In the genomic region with DNA sequence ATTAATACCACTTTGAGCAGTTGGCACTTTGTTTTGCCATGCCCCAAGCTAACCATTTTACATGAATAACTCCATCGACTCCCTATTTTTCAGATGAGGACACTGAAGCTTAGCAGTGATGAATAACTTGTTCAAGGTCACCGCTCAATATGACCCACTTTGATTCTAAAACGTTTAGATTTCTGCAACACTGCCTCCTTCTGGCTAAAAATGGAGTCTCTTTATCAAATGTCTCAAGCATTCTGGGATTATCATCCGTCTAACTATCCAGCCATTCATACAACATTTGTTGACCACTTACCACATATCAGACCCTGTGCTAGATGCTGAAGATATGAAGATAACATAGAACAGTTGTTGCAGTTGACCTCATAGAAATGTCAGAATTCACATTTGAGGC, we compare ENCODE assay signal across 14 cellular contexts.
A peak's percentile ranks its signal among the peaks of the same experiment; 100 is the strongest.
DNase-seq lines count a peak whose midpoint lies in the region; ATAC-seq and TF ChIP-seq lines count a peak whose summit lies in the region.
"Had no signal": no experiment of that assay in that cellular context is flagged by ENCODE, and none has a peak within 500 bp of the region (broad histone marks: within the 10 kb centered on the region; RNA-seq: fewer than 3 reads in every experiment).

No MANE protein-coding gene starts in this region.

- H3K4me2 ChIP-seq in smooth muscle cell = no peak overlapping the region

- H3K4me3 Mint-ChIP-seq in activated CD4-positive, alpha-beta T cell treated with anti-CD3 and anti-CD28 coated beads, Interleukin-2, amount 10 ng/mL, durations not matched to agents 24 days and 14 days = no peak overlapping the region
- H3K4me3 Mint-ChIP-seq: activated T-helper 17 cell treated with anti-CD3 and anti-CD28 coated beads, Interleukin-2, amount 50 U/mL, for 72 hours had no signal

- no peaks in the 10 kb centered on the region for H3K79me2 ChIP-seq in smooth muscle cell (ENCODE audit: low read depth)

- TF ChIP-seq CTCF in GM12872 (IDR thresholded peaks at IDR 0.05; ENCODE audit: insufficient read depth, low read depth, low read length) (peak; percentile 34; the same call in 1 of the 3 replicates), NB4 (IDR thresholded peaks at IDR 0.05; ENCODE audit: low read depth, low read length) (peak; percentile 17), epithelial cell of proximal tubule (conservative IDR thresholded peaks at IDR 0.05; ENCODE audit: low read depth, low read length) (peak; percentile 46), smooth muscle cell (IDR thresholded peaks at IDR 0.05; ENCODE audit: borderline replicate concordance, insufficient read depth, poor library complexity, severe bottlenecking) (peak; percentile 17)

- DNase-seq in NB4 (ENCODE audit: low read depth) (no peak), epithelial cell of proximal tubule (ENCODE audit: low read depth) (no peak), smooth muscle cell (lab: John Stamatoyannopoulos, UW; ENCODE audit: unreplicated experiment) (no peak), posterior cingulate gyrus (no peak)
- no peak for DNase-seq in activated CD4-positive, alpha-beta T cell treated with anti-CD3 and anti-CD28 coated beads, Interleukin-2, amount 10 ng/mL, durations not matched to agents 24 days and 14 days
- DNase-seq: activated CD8-positive, alpha-beta memory T cell treated with anti-CD3 and anti-CD28 coated beads for 24 hours; central memory CD4-positive, alpha-beta T cell; EL; NCI-H1092; pancreas; WERI-Rb-1 had no signal

- no peaks in the 10 kb centered on the region for H3K27me3 Mint-ChIP-seq in activated CD4-positive, alpha-beta T cell treated with anti-CD3 and anti-CD28 coated beads, Interleukin-2, amount 10 ng/mL, durations not matched to agents 24 days and 14 days
- H3K27me3 Mint-ChIP-seq: activated T-helper 17 cell treated with anti-CD3 and anti-CD28 coated beads, Interleukin-2, amount 50 U/mL, for 72 hours had no signal

- no peaks in the 10 kb centered on the region for H3K36me3 ChIP-seq in smooth muscle cell (ENCODE audit: low read depth)
- H3K36me3 ChIP-seq: pancreas, WERI-Rb-1 had no signal

- no peaks in the 10 kb centered on the region for H3K4me1 Mint-ChIP-seq in activated CD4-positive, alpha-beta T cell treated with anti-CD3 and anti-CD28 coated beads, Interleukin-2, amount 10 ng/mL, durations not matched to agents 24 days and 14 days
- H3K4me1 Mint-ChIP-seq: activated T-helper 17 cell treated with anti-CD3 and anti-CD28 coated beads, Interleukin-2, amount 50 U/mL, for 72 hours had no signal

- no peaks in the 10 kb centered on the region for H3K9me3 Mint-ChIP-seq in activated CD4-positive, alpha-beta T cell treated with anti-CD3 and anti-CD28 coated beads, Interleukin-2, amount 10 ng/mL, durations not matched to agents 24 days and 14 days

- H3K4me1 ChIP-seq in smooth muscle cell (ENCODE audit: low read depth) = no peaks in the 10 kb centered on the region
- H3K4me1 ChIP-seq: pancreas had no signal

- H3F3A ChIP-seq in smooth muscle cell (ENCODE audit: low read depth) = no peaks in the 10 kb centered on the region

- no peak for ATAC-seq in GM18858 (IDR thresholded peaks at IDR 0.05; ENCODE audit: unreplicated experiment)
- ATAC-seq: activated T-helper 17 cell treated with anti-CD3 and anti-CD28 coated beads, Interleukin-2, amount 50 U/mL, for 72 hours; pancreas had no signal

- H3K9me3 ChIP-seq in smooth muscle cell (replicated peaks; ENCODE audit: low read depth) = no peaks in the 10 kb centered on the region
- H3K9me3 ChIP-seq: pancreas had no signal

- WGBS in smooth muscle cell (ENCODE audit: low lambda C conversion rate) = 52% methylated on average over 4 of the region's 4 CpGs

- intact Hi-C loops in posterior cingulate gyrus (cut with DNase I) = no loop called here
- intact Hi-C loops in activated CD4-positive, alpha-beta T cell treated with anti-CD3 and anti-CD28 coated beads, Interleukin-2, amount 10 ng/mL, durations not matched to agents 24 days and 14 days (cut with micrococcal nuclease) = no loop called here

- H3K27me3 ChIP-seq in smooth muscle cell (ENCODE audit: low read depth) = no peaks in the 10 kb centered on the region
- H3K27me3 ChIP-seq: pancreas had no signal

- no peak overlapping the region for H2AFZ ChIP-seq in smooth muscle cell (ENCODE audit: low read depth)

- no peak overlapping the region for H3K9ac ChIP-seq in smooth muscle cell (ENCODE audit: low read depth)

- no peak for TF ChIP-seq POLR2A in NB4 (IDR thresholded peaks at IDR 0.05; ENCODE audit: extremely low read depth, insufficient read length)

- no peaks in the 10 kb centered on the region for H4K20me1 ChIP-seq in smooth muscle cell (ENCODE audit: low read depth)

- no peak overlapping the region for H3K27ac ChIP-seq in smooth muscle cell (ENCODE audit: low read depth)
- H3K27ac ChIP-seq: pancreas, WERI-Rb-1 had no signal

- H3K4me3 ChIP-seq in NB4 (ENCODE audit: low read depth, low read length) (no peak overlapping the region), epithelial cell of proximal tubule (ENCODE audit: low read depth, low read length) (no peak overlapping the region), smooth muscle cell (no peak overlapping the region)
- H3K4me3 ChIP-seq: pancreas had no signal

- no peak overlapping the region for H3K27ac Mint-ChIP-seq in activated CD4-positive, alpha-beta T cell treated with anti-CD3 and anti-CD28 coated beads, Interleukin-2, amount 10 ng/mL, durations not matched to agents 24 days and 14 days
- H3K27ac Mint-ChIP-seq: activated T-helper 17 cell treated with anti-CD3 and anti-CD28 coated beads, Interleukin-2, amount 50 U/mL, for 72 hours had no signal

- H3K36me3 Mint-ChIP-seq in activated CD4-positive, alpha-beta T cell treated with anti-CD3 and anti-CD28 coated beads, Interleukin-2, amount 10 ng/mL, durations not matched to agents 24 days and 14 days (ENCODE audit: low read depth) = no peaks in the 10 kb centered on the region
